Comparison of ENCODE assay signal across 21 cellular contexts in the genomic region with DNA sequence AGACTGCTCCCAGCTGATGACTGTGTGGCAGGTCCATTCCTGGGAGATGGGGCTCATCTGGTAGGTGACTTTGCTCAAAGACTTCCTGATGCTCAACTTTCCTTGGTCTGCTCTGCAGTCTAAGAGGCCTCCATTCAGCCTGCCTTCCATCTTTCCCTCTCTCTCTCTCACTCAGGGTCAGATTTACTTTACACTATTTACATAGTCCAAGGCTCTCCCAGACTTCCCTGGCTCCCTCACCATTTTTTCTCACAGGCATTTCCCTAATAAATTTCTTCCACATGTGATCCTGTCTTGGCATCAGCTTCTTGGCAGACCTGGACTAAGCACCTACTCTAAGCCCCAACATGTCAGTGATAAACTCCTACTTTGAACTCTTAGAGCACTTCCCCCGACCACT. TPM values are rescaled to one million over a fixed set of nuclear protein-coding genes. Genes with fewer than 3 reads are reported as not detected.
A peak's percentile ranks its signal among the peaks of the same experiment; 100 is the strongest.
DNase-seq lines count a peak whose midpoint lies in the region; ATAC-seq, FAIRE-seq and TF ChIP-seq lines count a peak whose summit lies in the region.
"Had no signal": no experiment of that assay in that cellular context is flagged by ENCODE, and none has a peak within 500 bp of the region (broad histone marks: within the 10 kb centered on the region; RNA-seq: fewer than 3 reads in every experiment).

No MANE protein-coding gene starts in this region.

- no TSS peak for BruUV-seq in HepG2 (replicated peaks; lab: Mats Ljungman, UMichigan)

- WGBS in HepG2 (ENCODE audit: low lambda C conversion rate): 33% methylated on average over 1 of the region's 1 CpG
- 100% methylated on average over 1 of the region's 1 CpG for whole genome bisulfite sequencing in right lobe of liver (ENCODE audit: insufficient coverage, low coverage, low lambda C conversion rate, missing lambda C conversion rate)
- 41 to 53% methylated on average over 1 of the region's 1 CpG for WGBS in pancreas, 2 donors
- WGBS in small intestine, 3 donors: 79 to 83% (median 81%) methylated on average over 1 of the region's 1 CpG

- TF ChIP-seq POLR2A in HepG2 (IDR thresholded peaks at IDR 0.05; ENCODE audit: insufficient read depth in 1 of 2, low read depth in 2 of 2, low read length in 2 of 2): no peak
- TF ChIP-seq POLR2A in right lobe of liver (IDR thresholded peaks at IDR 0.05): no peak

- intact Hi-C loops in HepG2 (cut with micrococcal nuclease; ENCODE audit: unreplicated experiment) (no loop called here), right lobe of liver (cut with DNase I) (no loop called here), pancreas (cut with DNase I) (no loop called here)

- H3K27ac ChIP-seq in HepG2 (ENCODE audit: extremely low read length, insufficient read depth, low read length) (no peak overlapping the region), right lobe of liver (no peak overlapping the region), pancreas (no peak overlapping the region), small intestine (ENCODE audit: low read depth in 1 of 2, low read length in 1 of 2) (no peak overlapping the region)
- H3K27ac ChIP-seq: 22Rv1; A549; BLaER1 treated with 17β-estradiol and CSF1 and Interleukin-3, amounts not matched to agents 10 nM and 100 nM; C4-2B had no signal

- peak overlapping the region; percentile 11; the same call in 1 of the 2 replicates for H3K4me2 ChIP-seq in HepG2 (ENCODE audit: low read depth, low read length)
- H3K4me2 ChIP-seq: A549; BLaER1 treated with 17β-estradiol and CSF1 and Interleukin-3, amounts not matched to agents 10 nM and 100 nM had no signal

- H3K36me3 ChIP-seq in HepG2 (replicated peaks in 1 of 2; ENCODE audit: control insufficient read depth in 1 of 2, insufficient read depth in 2 of 2, low read length in 2 of 2) (no peaks in the 10 kb centered on the region), right lobe of liver (no peaks in the 10 kb centered on the region), pancreas (no peaks in the 10 kb centered on the region), small intestine (ENCODE audit: control insufficient read depth in 2 of 2, insufficient read depth in 2 of 2, low read length in 2 of 2) (no peaks in the 10 kb centered on the region)
- H3K36me3 ChIP-seq: BLaER1 treated with 17β-estradiol and CSF1 and Interleukin-3, amounts not matched to agents 10 nM and 100 nM had no signal

- H3K9me3 ChIP-seq in HepG2 (ENCODE audit: low read length) (no peaks in the 10 kb centered on the region), right lobe of liver (no peaks in the 10 kb centered on the region), pancreas (no peaks in the 10 kb centered on the region), small intestine (ENCODE audit: control insufficient read depth, low read depth) (no peaks in the 10 kb centered on the region)
- H3K9me3 ChIP-seq: A549; BLaER1 treated with 17β-estradiol and CSF1 and Interleukin-3, amounts not matched to agents 10 nM and 100 nM; Caco-2 had no signal

- in situ Hi-C loops in HepG2 (cut with HindIII; ENCODE audit: extremely low pct_ligation_motif_present, low pct_unique_long_range_greater_than_20kb): no loop called here

- ATAC-seq in HepG2 (peak; percentile 15; the same call in 2 of the 3 replicates), right lobe of liver (no peak), pancreas (peak; percentile 20 to 70 (median 52))
- ATAC-seq: A549; CD8-positive, alpha-beta T cell had no signal

- no peak overlapping the region for H3K9ac ChIP-seq in HepG2 (ENCODE audit: insufficient read depth, low read depth, low read length)
- H3K9ac ChIP-seq: BLaER1 treated with 17β-estradiol and CSF1 and Interleukin-3, amounts not matched to agents 10 nM and 100 nM had no signal

- H3K27me3 ChIP-seq in HepG2 (ENCODE audit: control insufficient read depth in 1 of 2, insufficient read depth in 2 of 2, low read length in 2 of 2) (no peaks in the 10 kb centered on the region; a peak in 1 of 5 replicates), right lobe of liver (no peaks in the 10 kb centered on the region), pancreas (no peaks in the 10 kb centered on the region), small intestine (ENCODE audit: control insufficient read depth in 2 of 2, insufficient read depth in 2 of 2, low read length in 2 of 2) (no peaks in the 10 kb centered on the region)
- H3K27me3 ChIP-seq: BLaER1 treated with 17β-estradiol and CSF1 and Interleukin-3, amounts not matched to agents 10 nM and 100 nM had no signal

- POLR2A ChIA-PET in HepG2 (lab: Yijun Ruan, JAX): interaction anchor here (2.5 to 5.3 kb wide), 2 partner anchors 13 to 40 kb away, joined by 27 to 34 read pairs; partner anchors contain the start of genes MSL2 and PCCB

- FAIRE-seq in HepG2 (lab: Jason Lieb, UNC): no peak
- no peak for FAIRE-seq in pancreas (lab: Jason Lieb, UNC)
- no peak for FAIRE-seq in small intestine (lab: Jason Lieb, UNC)
- FAIRE-seq: A549, D721Med, G401.6, GM12891, GM19239 had no signal

- TF ChIP-seq EP300 in HepG2 (IDR thresholded peaks at IDR 0.05; ENCODE audit: low read depth in 2 of 2, low read length in 2 of 2) (no peak), HepG2 (CRISPR knock-in tag; IDR thresholded peaks at IDR 0.05; ENCODE audit: borderline replicate concordance) (no peak)

- no peak overlapping the region for H3K4me3 ChIP-seq in HepG2 (replicated peaks in 1 of 3; ENCODE audit: insufficient read depth in 1 of 3, low read depth in 2 of 3, low read length in 3 of 3)
- no peak overlapping the region for H3K4me3 ChIP-seq in right lobe of liver
- H3K4me3 ChIP-seq in LNCaP clone FGC (ENCODE audit: low read depth, low read length): no peak overlapping the region
- H3K4me3 ChIP-seq in pancreas: no peak overlapping the region
- no peak overlapping the region for H3K4me3 ChIP-seq in small intestine (ENCODE audit: low read depth in 1 of 2, low read length in 2 of 2)
- H3K4me3 ChIP-seq: A549; BLaER1 treated with 17β-estradiol and CSF1 and Interleukin-3, amounts not matched to agents 10 nM and 100 nM had no signal

- no peak overlapping the region for H2AFZ ChIP-seq in HepG2 (ENCODE audit: low read length)

- no peaks in the 10 kb centered on the region for H4K20me1 ChIP-seq in HepG2 (ENCODE audit: insufficient read depth, low read length)
- H4K20me1 ChIP-seq: BLaER1 treated with 17β-estradiol and CSF1 and Interleukin-3, amounts not matched to agents 10 nM and 100 nM had no signal

- H3K4me1 ChIP-seq in HepG2 (ENCODE audit: insufficient read depth, low read length): peaks cover 48% of the 10 kb centered on the region
- peaks cover 0 to 17% (median 7%) of the 10 kb centered on the region in 4 donors for H3K4me1 ChIP-seq in right lobe of liver
- H3K4me1 ChIP-seq in pancreas: no peaks in the 10 kb centered on the region
- no peaks in the 10 kb centered on the region for H3K4me1 ChIP-seq in small intestine (ENCODE audit: control insufficient read depth in 2 of 2, insufficient read depth in 1 of 2, low read depth in 1 of 2, low read length in 1 of 2)
- H3K4me1 ChIP-seq: A549; BLaER1 treated with 17β-estradiol and CSF1 and Interleukin-3, amounts not matched to agents 10 nM and 100 nM had no signal

- TF ChIP-seq RAD21 in HepG2 (CRISPR knock-in tag; IDR thresholded peaks at IDR 0.05): no peak

- DNase-seq in HepG2 (ENCODE audit: low spot score) (no peak), right lobe of liver (no peak), LNCaP clone FGC (ENCODE audit: low read depth) (peak; percentile 48), pancreas (no peak), small intestine (no peak), KG1 (lab: John Stamatoyannopoulos, UW) (no peak)
- DNase-seq: AML-193; Caco-2; Calu3; CD4-positive, alpha-beta T cell; CD8-positive, alpha-beta T cell; DMS79 treated with DMSO at 0.1 percent for 48 hours; GF-D8 had no signal

- CTCF ChIA-PET in HepG2 (lab: Yijun Ruan, JAX; ENCODE audit: low intra/inter-chr PET ratio, low total read pairs): interaction anchor here (0.9 kb wide), 1 partner anchor 11 kb away, joined by 3 read pairs; no protein-coding TSS in a partner anchor

- TF ChIP-seq CTCF in HepG2 (CRISPR knock-in tag; IDR thresholded peaks at IDR 0.05) (no peak), right lobe of liver (IDR thresholded peaks at IDR 0.05) (no peak), LNCaP clone FGC (IDR thresholded peaks at IDR 0.05; ENCODE audit: control insufficient read depth, extremely low read depth, insufficient read depth) (no peak), pancreas (IDR thresholded peaks at IDR 0.05) (no peak)

- no peaks in the 10 kb centered on the region for H3K79me2 ChIP-seq in HepG2 (ENCODE audit: insufficient read depth, low read length)

RNA-seq across cellular contexts. Expression of gene PCCB, which starts 13.0 kb away (rescaled TPM):
- 88.7 and 92.6 TPM in 2 replicates for total RNA-seq in HepG2 (2016; rRNA removed; fragmentation: Illumina TruSeq; extraction: Trizol)
- total RNA-seq in HepG2 (2016; cell fraction: cytosol; rRNA removed; fragmentation: Illumina TruSeq; extraction: Trizol; ENCODE audit: low read depth): 12.6 and 13.9 TPM in 2 replicates
- total RNA-seq in HepG2 (2016; cell fraction: insoluble cytoplasmic fraction; rRNA removed; fragmentation: Illumina TruSeq; extraction: Trizol): 86.2 and 86.5 TPM in 2 replicates
- 18.4 and 19.4 TPM in 2 replicates for total RNA-seq in HepG2 (2016; cell fraction: membrane; rRNA removed; fragmentation: Illumina TruSeq; extraction: Trizol)
- total RNA-seq in HepG2 (2016; cell fraction: nucleus; rRNA removed; fragmentation: Illumina TruSeq; extraction: Trizol): 39.0 and 46.0 TPM in 2 replicates
- 65.7 and 84.1 TPM in 2 replicates for polyA plus RNA-seq in HepG2 (2011; rRNA removed)
- 73.5 and 80.5 TPM in 2 replicates for polyA plus RNA-seq in HepG2 (2011; cell fraction: cytosol; rRNA removed)
- polyA plus RNA-seq in HepG2 (2011; cell fraction: nucleus; rRNA removed): 32.3 and 33.5 TPM in 2 replicates
- 46.3 and 51.2 TPM in 2 replicates for polyA plus RNA-seq in HepG2 (2012)
- 8.8 and 9.8 TPM in 2 replicates for polyA plus RNA-seq in HepG2 (2016; cell fraction: cytosol; fragmentation: Illumina TruSeq; extraction: Trizol; ENCODE audit: low read depth)
- polyA plus RNA-seq in HepG2 (2016; cell fraction: insoluble cytoplasmic fraction; fragmentation: Illumina TruSeq; extraction: Trizol; ENCODE audit: low read depth): 79.0 and 82.3 TPM in 2 replicates
- 12.1 and 16.2 TPM in 2 replicates for polyA plus RNA-seq in HepG2 (2016; cell fraction: membrane; fragmentation: Illumina TruSeq; extraction: Trizol; ENCODE audit: low read depth)
- polyA plus RNA-seq in HepG2 (2016; cell fraction: nucleus; fragmentation: Illumina TruSeq; extraction: Trizol; ENCODE audit: insufficient read depth, low read depth): 48.2 and 50.0 TPM in 2 replicates
- 84.6 and 96.9 TPM in 2 replicates for polyA minus RNA-seq in HepG2 (2011; rRNA and poly(A)+ RNA removed; ENCODE audit: low replicate concordance)
- polyA minus RNA-seq in HepG2 (2011; cell fraction: cytosol; rRNA and poly(A)+ RNA removed): 40.2 and 42.1 TPM in 2 replicates
- polyA minus RNA-seq in HepG2 (2011; cell fraction: nucleus; rRNA and poly(A)+ RNA removed): 25.9 and 27.0 TPM in 2 replicates
- 100 to 1,000 TPM in 2 of 6 experiments, 10 to 100 TPM in 4; 85.4 to 146 (median 94.4) TPM for total RNA-seq in right lobe of liver
- 10 to 100 TPM in 5 of 6 donors, 1 to 10 TPM in 1; 9.3 to 24.9 (median 18.2) TPM for total RNA-seq in pancreas
- polyA plus RNA-seq in pancreas: 10 to 100 TPM in 1 of 2 donors, 1 to 10 TPM in 1; 8.9 to 11.7 TPM
- 10 to 100 TPM; 24.0 to 39.5 (median 33.3) TPM for polyA plus RNA-seq in small intestine

RNA-seq across cellular contexts. Expression of gene MSL2, which starts 41.0 kb away (rescaled TPM):
- 11.7 and 17.1 TPM in 2 replicates for total RNA-seq in HepG2 (2016; rRNA removed; fragmentation: Illumina TruSeq; extraction: Trizol)
- 1.8 and 2.0 TPM in 2 replicates for total RNA-seq in HepG2 (2016; cell fraction: cytosol; rRNA removed; fragmentation: Illumina TruSeq; extraction: Trizol; ENCODE audit: low read depth)
- 10.6 and 15.3 TPM in 2 replicates for total RNA-seq in HepG2 (2016; cell fraction: insoluble cytoplasmic fraction; rRNA removed; fragmentation: Illumina TruSeq; extraction: Trizol)
- total RNA-seq in HepG2 (2016; cell fraction: membrane; rRNA removed; fragmentation: Illumina TruSeq; extraction: Trizol): 8.2 and 11.6 TPM in 2 replicates
- 17.1 and 20.1 TPM in 2 replicates for total RNA-seq in HepG2 (2016; cell fraction: nucleus; rRNA removed; fragmentation: Illumina TruSeq; extraction: Trizol)
- polyA plus RNA-seq in HepG2 (2011; rRNA removed): 4.8 and 6.9 TPM in 2 replicates
- 2.3 and 3.2 TPM in 2 replicates for polyA plus RNA-seq in HepG2 (2011; cell fraction: cytosol; rRNA removed)
- 5.1 and 5.2 TPM in 2 replicates for polyA plus RNA-seq in HepG2 (2011; cell fraction: nucleus; rRNA removed)
- polyA plus RNA-seq in HepG2 (2012): 12.3 and 16.1 TPM in 2 replicates
- polyA plus RNA-seq in HepG2 (2016; cell fraction: cytosol; fragmentation: Illumina TruSeq; extraction: Trizol; ENCODE audit: low read depth): 0.44 and 0.52 TPM in 2 replicates
- 11.7 and 11.8 TPM in 2 replicates for polyA plus RNA-seq in HepG2 (2016; cell fraction: insoluble cytoplasmic fraction; fragmentation: Illumina TruSeq; extraction: Trizol; ENCODE audit: low read depth)
- polyA plus RNA-seq in HepG2 (2016; cell fraction: membrane; fragmentation: Illumina TruSeq; extraction: Trizol; ENCODE audit: low read depth): 3.9 and 4.0 TPM in 2 replicates
- 21.5 and 22.8 TPM in 2 replicates for polyA plus RNA-seq in HepG2 (2016; cell fraction: nucleus; fragmentation: Illumina TruSeq; extraction: Trizol; ENCODE audit: insufficient read depth, low read depth)
- polyA minus RNA-seq in HepG2 (2011; rRNA and poly(A)+ RNA removed; ENCODE audit: low replicate concordance): 10.5 and 12.2 TPM in 2 replicates
- 7.3 and 8.4 TPM in 2 replicates for polyA minus RNA-seq in HepG2 (2011; cell fraction: cytosol; rRNA and poly(A)+ RNA removed)
- polyA minus RNA-seq in HepG2 (2011; cell fraction: nucleus; rRNA and poly(A)+ RNA removed): 20.3 and 20.6 TPM in 2 replicates
- total RNA-seq in right lobe of liver: 10 to 100 TPM in 5 of 6 experiments, 1 to 10 TPM in 1; 9.1 to 18.4 (median 13.1) TPM
- 10 to 100 TPM in 5 of 6 donors, 1 to 10 TPM in 1; 9.4 to 19.2 (median 11.7) TPM for total RNA-seq in pancreas
- polyA plus RNA-seq in pancreas: 1 to 10 TPM; 3.5 to 7.2 TPM
- 1 to 10 TPM; 3.8 to 8.0 (median 4.9) TPM for polyA plus RNA-seq in small intestine

Comparison
In these comparisons a context has a peak if more than half of its experiments do, and no peak if none do; other contexts are left out.
1. ATAC-seq: peak in HepG2 (single experiment) and pancreas (4 of 4); none in right lobe of liver (0 of 4).